8 cellular contexts compared by ENCODE assay signal in genomic region chr16:21277927-21278706, GRCh38. TPM values are rescaled to one million over a fixed set of nuclear protein-coding genes. Genes with fewer than 3 reads are reported as not detected.
A peak's percentile ranks its signal among the peaks of the same experiment; 100 is the strongest.
DNase-seq lines count a peak whose midpoint lies in the region; ATAC-seq and TF ChIP-seq lines count a peak whose summit lies in the region.

Gene CRYM, minus strand, starts transcription at chr16:21278290. Its CDS starts 39 bp downstream, at chr16:21278251.

- in situ Hi-C loops in astrocyte of the spinal cord (cut with HindIII; ENCODE audit: low sequenced_read_pairs) = no loop called here

- H3K9me3 ChIP-seq in iPS-18c (ENCODE audit: control insufficient read depth, insufficient read depth, low read length) = peaks cover 2% of the 10 kb centered on the region

- H3K4me3 ChIP-seq in astrocyte of the spinal cord (ENCODE audit: low read depth, low read length) = peak within 1 kb of the TSS; percentile 27
- H3K4me3 ChIP-seq in iPS-18c (ENCODE audit: insufficient read depth, low read depth, low read length) = peak within 1 kb of the TSS; percentile 71
- H3K4me3 ChIP-seq in skin epidermis = peak within 1 kb of the TSS in 6 of 7 experiments; percentile 5 to 35 (median 17)

- ATAC-seq in HG03520 (IDR thresholded peaks at IDR 0.05; ENCODE audit: unreplicated experiment) = peak; percentile 46
- no peak for ATAC-seq in GM18858 (IDR thresholded peaks at IDR 0.05; ENCODE audit: unreplicated experiment)

- TF ChIP-seq CTCF in astrocyte of the spinal cord (IDR thresholded peaks at IDR 0.05; ENCODE audit: low read depth, low read length) = peak; percentile 88

- no peak within 1 kb of the TSS for H3K27ac ChIP-seq in skin epidermis

- DNase-seq in DMS79 treated with DMSO at 0.1 percent for 48 hours (lab: John Stamatoyannopoulos, UW) (peak; percentile 6), DMS79 (lab: John Stamatoyannopoulos, UW) (no peak), RPMI7951 (ENCODE audit: low read depth) (peak; percentile 11), astrocyte of the spinal cord (ENCODE audit: low read depth, low spot score) (peak; percentile 9)

RNA-seq across cellular contexts. Expression of gene CRYM, which starts in this region (rescaled TPM):
- 0.10 TPM in 1 of 2 replicates, not detected in the other for total RNA-seq in RPMI7951 (2014; rRNA removed; shearing (Covaris generic))

Comparison
In these comparisons a context has a peak if more than half of its experiments do, and no peak if none do; other contexts are left out.
1. Peak in DNase-seq in RPMI7951; RNA of the gene not detected or under 1 TPM.
2. H3K4me3 ChIP-seq: peak in every context shown above with its lines; median percentile 71 in iPS-18c; 27 in astrocyte of the spinal cord; 17 in skin epidermis.